Comparison of ENCODE assay signal across 9 cellular contexts in genomic region chr19:13169769-13170168, GRCh38. TPM values are rescaled to one million over a fixed set of nuclear protein-coding genes. Genes with fewer than 3 reads are reported as not detected.
A peak's percentile ranks its signal among the peaks of the same experiment; 100 is the strongest.
DNase-seq lines count a peak whose midpoint lies in the region; ATAC-seq, FAIRE-seq and TF ChIP-seq lines count a peak whose summit lies in the region.
"Had no signal": no experiment of that assay in that cellular context is flagged by ENCODE, and none has a peak within 500 bp of the region (broad histone marks: within the 10 kb centered on the region; RNA-seq: fewer than 3 reads in every experiment).

No MANE protein-coding gene starts in this region.

- TF ChIP-seq CTCF in GM13977 (IDR thresholded peaks at IDR 0.05; ENCODE audit: extremely low read depth, insufficient read depth, missing control alignments) (no peak), smooth muscle cell (IDR thresholded peaks at IDR 0.05; ENCODE audit: borderline replicate concordance, insufficient read depth, poor library complexity, severe bottlenecking) (no peak)

- H4K20me1 ChIP-seq in smooth muscle cell (ENCODE audit: low read depth), result no peaks in the 10 kb centered on the region

- ATAC-seq in HG02970 (IDR thresholded peaks at IDR 0.05; ENCODE audit: low FRiP score, unreplicated experiment), result no peak

- peak overlapping the region; percentile 51 for H3K4me2 ChIP-seq in smooth muscle cell

- H3K27ac ChIP-seq in epithelial cell of prostate, result peak overlapping the region; percentile 100
- peak overlapping the region; percentile 90 for H3K27ac ChIP-seq in smooth muscle cell (ENCODE audit: low read depth)
- H3K27ac ChIP-seq: uterus had no signal

- H3K4me1 ChIP-seq in smooth muscle cell (ENCODE audit: low read depth), result peaks cover 21% of the 10 kb centered on the region

- WGBS in smooth muscle cell (ENCODE audit: low lambda C conversion rate), result 14% methylated on average over 5 of the region's 5 CpGs

- TF ChIP-seq POLR2A in erythroblast (IDR thresholded peaks at IDR 0.05; ENCODE audit: low read length), result no peak

- no peaks in the 10 kb centered on the region for H3K9me3 ChIP-seq in smooth muscle cell (replicated peaks; ENCODE audit: low read depth)
- H3K9me3 ChIP-seq: pancreas, uterus had no signal

- no peaks in the 10 kb centered on the region for H3K79me2 ChIP-seq in smooth muscle cell (ENCODE audit: low read depth)

- no peaks in the 10 kb centered on the region for H3K27me3 ChIP-seq in smooth muscle cell (ENCODE audit: low read depth)
- H3K27me3 ChIP-seq: pancreas, uterus had no signal

- FAIRE-seq in RCC 7860 (lab: Jason Lieb, UNC), result peak; percentile 84
- FAIRE-seq: pancreas had no signal

- H3F3A ChIP-seq in smooth muscle cell (ENCODE audit: low read depth), result peaks cover 36% of the 10 kb centered on the region

- no peak overlapping the region for H3K4me3 ChIP-seq in smooth muscle cell
- H3K4me3 ChIP-seq: pancreas, uterus had no signal

- H3K9ac ChIP-seq in smooth muscle cell (ENCODE audit: low read depth), result no peak overlapping the region

- H2AFZ ChIP-seq in smooth muscle cell (ENCODE audit: low read depth), result no peak overlapping the region

- in situ Hi-C loops in GM13977 (cut with MboI; ENCODE audit: low pct_unique_long_range_greater_than_20kb, low sequenced_read_pairs, unreplicated experiment), result no loop called here

- no peaks in the 10 kb centered on the region for H3K36me3 ChIP-seq in smooth muscle cell (ENCODE audit: low read depth)
- H3K36me3 ChIP-seq: pancreas, uterus had no signal

- DNase-seq in GM13977 (ENCODE audit: low spot score) (peak; percentile 5), RCC 7860 (ENCODE audit: low spot score) (peak; percentile 83), epithelial cell of prostate (ENCODE audit: low read depth, low spot score) (peak; percentile 61), smooth muscle cell (lab: John Stamatoyannopoulos, UW; ENCODE audit: unreplicated experiment) (no peak), erythroblast (lab: John Stamatoyannopoulos, UW) (no peak), NCI-H1048 (lab: John Stamatoyannopoulos, UW) (no peak)
- DNase-seq: uterus had no signal

RNA-seq across cellular contexts. Expression of gene IER2, which starts 19.6 kb away (rescaled TPM):
- 113 and 118 TPM in 2 replicates for total RNA-seq in smooth muscle cell
- 732 and 766 TPM in 2 replicates for polyA plus RNA-seq in smooth muscle cell

RNA-seq across cellular contexts. Expression of gene STX10, which starts 19.6 kb away (rescaled TPM):
- total RNA-seq in smooth muscle cell, result 37.6 and 59.6 TPM in 2 replicates
- polyA plus RNA-seq in smooth muscle cell, result 69.1 and 83.1 TPM in 2 replicates

RNA-seq across cellular contexts. Expression of gene NACC1, which starts 51.7 kb away (rescaled TPM):
- 34.1 and 44.6 TPM in 2 replicates for total RNA-seq in smooth muscle cell
- 9.9 and 12.8 TPM in 2 replicates for polyA plus RNA-seq in smooth muscle cell

RNA-seq across cellular contexts. Expression of gene TRMT1, which starts 53.2 kb away (rescaled TPM):
- 19.1 and 21.9 TPM in 2 replicates for total RNA-seq in smooth muscle cell
- polyA plus RNA-seq in smooth muscle cell, result 37.4 and 44.3 TPM in 2 replicates

Comparison
In these comparisons a context has a peak if more than half of its experiments do, and no peak if none do; other contexts are left out.
1. DNase-seq: peak in GM13977 (single experiment), RCC 7860 (single experiment) and epithelial cell of prostate (single experiment); none in smooth muscle cell (single experiment), erythroblast (0 of 2) and NCI-H1048 (single experiment).